In the genomic region with DNA sequence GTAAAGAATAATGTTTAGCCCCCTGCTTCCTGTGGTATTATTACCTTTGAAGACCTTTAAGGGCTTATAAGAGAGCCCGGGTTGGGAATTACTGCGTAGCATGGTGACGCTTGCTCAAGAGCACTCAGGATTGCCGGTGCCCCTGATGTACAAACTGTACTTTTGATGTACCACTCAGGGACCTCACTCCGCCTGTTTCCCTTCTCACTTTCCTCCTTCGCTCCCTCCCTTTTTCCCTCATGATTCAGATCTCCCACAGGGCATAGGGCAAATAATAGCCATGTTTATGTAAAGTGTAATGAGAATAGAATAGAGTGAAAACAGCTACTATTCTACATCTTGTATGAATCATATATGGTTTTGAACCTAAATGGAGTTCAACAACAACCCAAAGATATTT, we compare ENCODE assay signal across 19 cellular contexts.
A peak's percentile ranks its signal among the peaks of the same experiment; 100 is the strongest.
DNase-seq lines count a peak whose midpoint lies in the region; ATAC-seq and TF ChIP-seq lines count a peak whose summit lies in the region.
"Had no signal": no experiment of that assay in that cellular context is flagged by ENCODE, and none has a peak within 500 bp of the region (broad histone marks: within the 10 kb centered on the region; RNA-seq: fewer than 3 reads in every experiment).

No MANE protein-coding gene starts in this region.

- no peak overlapping the region for H3K4me3 ChIP-seq in choroid plexus epithelial cell (ENCODE audit: low read depth, low read length)
- H3K4me3 ChIP-seq in lower lobe of right lung, result no peak overlapping the region
- H3K4me3 ChIP-seq in upper lobe of right lung, result no peak overlapping the region
- H3K4me3 ChIP-seq: ascending aorta, Peyer's patch, skin epidermis had no signal

- no peak overlapping the region for H3K27ac ChIP-seq in lower lobe of right lung
- H3K27ac ChIP-seq in upper lobe of right lung, result no peak overlapping the region
- H3K27ac ChIP-seq: neutrophil, WERI-Rb-1 had no signal

- intact Hi-C loops in lower lobe of right lung (cut with DNase I), result no loop called here
- intact Hi-C loops in upper lobe of right lung (cut with DNase I), result no loop called here

- H3K27me3 ChIP-seq in lower lobe of right lung (ENCODE audit: low read depth) (no peaks in the 10 kb centered on the region), upper lobe of right lung (peaks cover 3% of the 10 kb centered on the region)
- H3K27me3 ChIP-seq: ascending aorta, neutrophil, Peyer's patch had no signal

- H3K4me1 ChIP-seq in lower lobe of right lung, result peaks cover 10% of the 10 kb centered on the region
- H3K4me1 ChIP-seq in upper lobe of right lung, result peaks cover 6% of the 10 kb centered on the region

- H3K9me3 ChIP-seq in lower lobe of right lung, result no peaks in the 10 kb centered on the region
- no peaks in the 10 kb centered on the region for H3K9me3 ChIP-seq in upper lobe of right lung
- H3K9me3 ChIP-seq: ascending aorta, neutrophil, Peyer's patch had no signal

- ATAC-seq in lower lobe of right lung, result peak; percentile 73 to 88
- peak; percentile 71 for ATAC-seq in upper lobe of right lung
- no peak for ATAC-seq in GM19324 (IDR thresholded peaks at IDR 0.05; ENCODE audit: low FRiP score, unreplicated experiment)

- no peaks in the 10 kb centered on the region for H3K36me3 ChIP-seq in lower lobe of right lung
- no peaks in the 10 kb centered on the region for H3K36me3 ChIP-seq in upper lobe of right lung
- H3K36me3 ChIP-seq: ascending aorta, neutrophil, Peyer's patch had no signal

- DNase-seq in NCI-H2107 treated with DMSO at 0.1 percent for 48 hours (lab: John Stamatoyannopoulos, UW; ENCODE audit: unreplicated experiment) (peak; percentile 49), NCI-H2107 (lab: John Stamatoyannopoulos, UW) (no peak), choroid plexus epithelial cell (ENCODE audit: low read depth) (peak; percentile 88), lower lobe of right lung (no peak), upper lobe of right lung (no peak), SHP77 (lab: John Stamatoyannopoulos, UW) (no peak)
- DNase-seq in activated CD4-positive, alpha-beta T cell treated with anti-CD3 and anti-CD28 coated beads for 4 hours, result no peak
- DNase-seq: effector CD4-positive, alpha-beta T cell; Kasumi-1; NCI-H1694; NCI-H69; Peyer's patch; stimulated activated naive CD4-positive, alpha-beta T cell; SW 1271; WERI-Rb-1 had no signal

- TF ChIP-seq CTCF in choroid plexus epithelial cell (conservative IDR thresholded peaks at IDR 0.05; ENCODE audit: low read depth, low read length) (no peak), lower lobe of right lung (IDR thresholded peaks at IDR 0.05) (no peak), upper lobe of right lung (IDR thresholded peaks at IDR 0.05) (no peak)

Comparison
In these comparisons a context has a peak if more than half of its experiments do, and no peak if none do; other contexts are left out.
1. DNase-seq: peak in NCI-H2107 treated with DMSO at 0.1 percent for 48 hours (single experiment) and choroid plexus epithelial cell (single experiment); none in NCI-H2107 (single experiment), lower lobe of right lung (single experiment), upper lobe of right lung (single experiment), SHP77 (0 of 2) and activated CD4-positive, alpha-beta T cell treated with anti-CD3 and anti-CD28 coated beads for 4 hours (0 of 2).